In the genomic region with DNA sequence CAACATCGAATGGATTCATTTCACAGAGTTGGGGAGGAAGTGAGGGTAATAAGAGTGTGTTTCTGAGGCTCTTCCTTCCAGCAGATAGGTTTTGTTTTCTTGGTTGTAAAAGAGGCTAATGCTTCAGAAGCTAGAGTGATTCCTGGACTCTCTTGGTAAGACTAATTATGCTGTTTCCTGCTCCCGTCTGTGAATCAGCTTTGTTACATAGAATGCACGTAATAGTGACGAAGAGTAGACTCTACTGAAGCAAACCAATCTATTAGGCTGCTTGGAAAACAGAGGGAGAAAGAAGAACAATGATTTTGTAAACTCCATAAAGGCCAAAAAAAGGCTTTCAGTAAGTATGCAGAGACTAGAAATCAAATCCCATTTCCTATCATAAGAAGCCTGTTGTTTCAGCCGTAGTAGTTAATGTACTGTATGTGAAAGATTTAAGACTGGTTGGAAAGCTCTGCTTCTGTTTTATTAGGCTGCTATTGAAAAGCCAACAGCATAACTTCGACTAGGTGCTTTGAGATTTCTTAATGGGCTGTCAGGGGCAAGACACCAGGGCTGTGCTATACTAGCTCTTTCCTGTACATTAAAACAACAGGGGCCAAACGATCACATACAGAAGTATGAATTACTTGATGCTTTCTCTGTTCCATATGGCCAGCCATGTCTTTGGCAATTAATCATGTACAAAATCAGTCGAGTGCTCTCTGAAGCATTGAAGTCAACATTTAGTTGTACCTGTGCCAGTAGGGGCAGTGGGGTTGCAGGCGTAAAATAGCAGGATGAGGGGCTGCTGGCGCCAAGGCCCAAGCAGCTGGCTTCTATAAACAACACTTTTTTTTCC, we compare ENCODE assay signal across 14 cellular contexts.
DNase-seq lines count a peak whose midpoint lies in the region; ATAC-seq and TF ChIP-seq lines count a peak whose summit lies in the region.
"Had no signal": no experiment of that assay in that cellular context is flagged by ENCODE, and none has a peak within 500 bp of the region (broad histone marks: within the 10 kb centered on the region; RNA-seq: fewer than 3 reads in every experiment).

No MANE protein-coding gene starts in this region.

- H3K4me1 ChIP-seq in HEK293 (ENCODE audit: control insufficient read depth, insufficient read depth, low read length), result peaks cover 22% of the 10 kb centered on the region
- H3K4me1 ChIP-seq in right atrium auricular region, result peaks cover 0 to 4% of the 10 kb centered on the region in 2 donors
- H3K4me1 ChIP-seq: colonic mucosa, parathyroid adenoma had no signal

- CTCF ChIA-PET in HEK293 (lab: Yijun Ruan, JAX), result interaction anchor here (0.7 kb wide), 1 partner anchor 20 kb away, joined by 3 read pairs; no protein-coding TSS in a partner anchor

- no peak for ATAC-seq in activated naive CD8-positive, alpha-beta T cell treated with anti-CD3 and anti-CD28 coated beads, Interleukin-2, amount 50 U/mL, for 24 hours
- ATAC-seq: HepG2 had no signal

- H3K4me3 ChIP-seq in HEK293 (ENCODE audit: low read depth, low read length), result no peak overlapping the region
- H3K4me3 ChIP-seq in right atrium auricular region, result no peak overlapping the region
- H3K4me3 ChIP-seq: BLaER1 treated with 17β-estradiol and CSF1 and Interleukin-3, amounts not matched to agents 10 nM and 100 nM; colonic mucosa had no signal

- TF ChIP-seq CTCF in HEK293 (tag by site-specific recombination; IDR thresholded peaks at IDR 0.05) (no peak), GM10266 (IDR thresholded peaks at IDR 0.05; ENCODE audit: control insufficient read depth, insufficient read depth, low read depth, missing control alignments) (no peak), right atrium auricular region (IDR thresholded peaks at IDR 0.05) (no peak)

- no peak overlapping the region for H3K27ac Mint-ChIP-seq in activated naive CD8-positive, alpha-beta T cell treated with anti-CD3 and anti-CD28 coated beads, Interleukin-2, amount 50 U/mL, for 24 hours

- peak; percentile 75 for DNase-seq in NCI-H128 (lab: John Stamatoyannopoulos, UW; ENCODE audit: unreplicated experiment)
- peak; percentile 71 for DNase-seq in NCI-H748 (lab: John Stamatoyannopoulos, UW; ENCODE audit: unreplicated experiment)
- DNase-seq in foreskin melanocyte, result peak; percentile 11
- DNase-seq in activated naive CD8-positive, alpha-beta T cell treated with anti-CD3 and anti-CD28 coated beads, Interleukin-2, amount 50 U/mL, for 24 hours, result no peak
- DNase-seq in GM10266 (ENCODE audit: extremely low spot score), result no peak
- no peak for DNase-seq in right atrium auricular region (ENCODE audit: low spot score)
- no peak for DNase-seq in EL
- DNase-seq: activated CD4-positive, alpha-beta T cell treated with anti-CD3 and anti-CD28 coated beads, Interleukin-2, amount 50 U/mL, for 1 hour; colonic mucosa; T1000 had no signal

- H3K4me3 Mint-ChIP-seq in activated naive CD8-positive, alpha-beta T cell treated with anti-CD3 and anti-CD28 coated beads, Interleukin-2, amount 50 U/mL, for 24 hours, result no peak overlapping the region

- no peaks in the 10 kb centered on the region for H3K9me3 Mint-ChIP-seq in activated naive CD8-positive, alpha-beta T cell treated with anti-CD3 and anti-CD28 coated beads, Interleukin-2, amount 50 U/mL, for 24 hours

- no peaks in the 10 kb centered on the region for H3K27me3 Mint-ChIP-seq in activated naive CD8-positive, alpha-beta T cell treated with anti-CD3 and anti-CD28 coated beads, Interleukin-2, amount 50 U/mL, for 24 hours

- peaks cover 2% of the 10 kb centered on the region for H3K36me3 Mint-ChIP-seq in activated naive CD8-positive, alpha-beta T cell treated with anti-CD3 and anti-CD28 coated beads, Interleukin-2, amount 50 U/mL, for 24 hours (ENCODE audit: low read depth)

- H3K36me3 ChIP-seq in HEK293 (ENCODE audit: control insufficient read depth in 2 of 2, insufficient read depth in 1 of 2, low read length in 2 of 2) (no peaks in the 10 kb centered on the region), right atrium auricular region (no peaks in the 10 kb centered on the region)
- H3K36me3 ChIP-seq: colonic mucosa had no signal

- H3K27me3 ChIP-seq in right atrium auricular region, result no peaks in the 10 kb centered on the region
- H3K27me3 ChIP-seq: BLaER1 treated with 17β-estradiol and CSF1 and Interleukin-3, amounts not matched to agents 10 nM and 100 nM; colonic mucosa had no signal

- H3K9me3 ChIP-seq in HEK293 (ENCODE audit: control insufficient read depth, insufficient read depth, low read depth, low read length), result no peaks in the 10 kb centered on the region
- H3K9me3 ChIP-seq in right atrium auricular region, result no peaks in the 10 kb centered on the region
- H3K9me3 ChIP-seq: BLaER1 treated with 17β-estradiol and CSF1 and Interleukin-3, amounts not matched to agents 10 nM and 100 nM; colonic mucosa had no signal

- no peak overlapping the region for H3K27ac ChIP-seq in HEK293 (ENCODE audit: extremely low read depth, low read depth, low read length)
- H3K27ac ChIP-seq in right atrium auricular region, result no peak overlapping the region
- H3K27ac ChIP-seq: BLaER1 treated with 17β-estradiol and CSF1 and Interleukin-3, amounts not matched to agents 10 nM and 100 nM; colonic mucosa; parathyroid adenoma had no signal

- POLR2A ChIA-PET in HEK293 (lab: Yijun Ruan, JAX), result no interaction called here

- H3K4me1 Mint-ChIP-seq in activated naive CD8-positive, alpha-beta T cell treated with anti-CD3 and anti-CD28 coated beads, Interleukin-2, amount 50 U/mL, for 24 hours, result peaks cover 7% of the 10 kb centered on the region

TF ChIP-seq in HEK293, 187 proteins besides CTCF, POLR2A, EP300 and RAD21:
- no peak for TF ChIP-seq ZNF354C (tag by site-specific recombination; IDR thresholded peaks at IDR 0.05; ENCODE audit: borderline replicate concordance, low read depth)
- 0 out of 2 replicates have a peak, but pooled peaks have one; percentile 7 for TF ChIP-seq GFI1B (tag by site-specific recombination; IDR thresholded peaks at IDR 0.05)
- peak; percentile 51 for TF ChIP-seq FEZF1 (tag by site-specific recombination; IDR thresholded peaks at IDR 0.05)
- TF ChIP-seq ZBTB20 (tag by site-specific recombination; IDR thresholded peaks at IDR 0.05), result peak; percentile 79; the same call in 1 of the 2 replicates
- TF ChIP-seq, protein P1, sequence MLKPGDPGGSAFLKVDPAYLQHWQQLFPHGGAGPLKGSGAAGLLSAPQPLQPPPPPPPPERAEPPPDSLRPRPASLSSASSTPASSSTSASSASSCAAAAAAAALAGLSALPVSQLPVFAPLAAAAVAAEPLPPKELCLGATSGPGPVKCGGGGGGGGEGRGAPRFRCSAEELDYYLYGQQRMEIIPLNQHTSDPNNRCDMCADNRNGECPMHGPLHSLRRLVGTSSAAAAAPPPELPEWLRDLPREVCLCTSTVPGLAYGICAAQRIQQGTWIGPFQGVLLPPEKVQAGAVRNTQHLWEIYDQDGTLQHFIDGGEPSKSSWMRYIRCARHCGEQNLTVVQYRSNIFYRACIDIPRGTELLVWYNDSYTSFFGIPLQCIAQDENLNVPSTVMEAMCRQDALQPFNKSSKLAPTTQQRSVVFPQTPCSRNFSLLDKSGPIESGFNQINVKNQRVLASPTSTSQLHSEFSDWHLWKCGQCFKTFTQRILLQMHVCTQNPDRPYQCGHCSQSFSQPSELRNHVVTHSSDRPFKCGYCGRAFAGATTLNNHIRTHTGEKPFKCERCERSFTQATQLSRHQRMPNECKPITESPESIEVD (tag by site-specific recombination; IDR thresholded peaks at IDR 0.05), result peak; percentile 42

Comparison
In these comparisons a context has a peak if more than half of its experiments do, and no peak if none do; other contexts are left out.
1. DNase-seq: peak in NCI-H128 (single experiment), NCI-H748 (single experiment) and foreskin melanocyte (single experiment); none in activated naive CD8-positive, alpha-beta T cell treated with anti-CD3 and anti-CD28 coated beads, Interleukin-2, amount 50 U/mL, for 24 hours (single experiment), GM10266 (single experiment), right atrium auricular region (single experiment) and EL (single experiment).